10 cellular contexts compared by ENCODE assay signal in genomic region chr9:77020438-77021264, GRCh38. TPM values are rescaled to one million over a fixed set of nuclear protein-coding genes. Genes with fewer than 3 reads are reported as not detected.
DNase-seq lines count a peak whose midpoint lies in the region; ATAC-seq and TF ChIP-seq lines count a peak whose summit lies in the region.
"Had no signal": no experiment of that assay in that cellular context is flagged by ENCODE, and none has a peak within 500 bp of the region (broad histone marks: within the 10 kb centered on the region; RNA-seq: fewer than 3 reads in every experiment).

No MANE protein-coding gene starts in this region.

- intact Hi-C loops in spleen (cut with DNase I; ENCODE audit: low total_unique reads), result no loop called here

- DNase-seq in activated CD8-positive, alpha-beta memory T cell treated with anti-CD3 and anti-CD28 coated beads, Interleukin-2, amount 10 ng/mL, durations not matched to agents 7 days and 5 days, result no peak
- no peak for DNase-seq in activated CD8-positive, alpha-beta memory T cell treated with anti-CD3 and anti-CD28 coated beads for 24 hours
- no peak for DNase-seq in T-cell
- no peak for DNase-seq in spleen
- no peak for DNase-seq in NCI-H1048 (lab: John Stamatoyannopoulos, UW)
- DNase-seq: T-helper 9 cell had no signal

- CTCF ChIA-PET in activated CD8-positive, alpha-beta memory T cell treated with anti-CD3 and anti-CD28 coated beads, Interleukin-2, amount 10 ng/mL, durations not matched to agents 7 days and 5 days (lab: Charles Lee), result no interaction called here
- CTCF ChIA-PET in T-cell (lab: Charles Lee), result no interaction called here

- H3K4me3 ChIP-seq in iPS-15b (ENCODE audit: low read depth, low read length) (peak overlapping the region; percentile 37), spleen (peak overlapping the region in 7 of 8 donors; percentile 4 to 58 (median 22))

- no peak overlapping the region for H3K27ac ChIP-seq in spleen

- no peak for TF ChIP-seq CTCF in spleen (IDR thresholded peaks at IDR 0.05 in 8 of 11, conservative IDR thresholded peaks at IDR 0.05 in 3 of 11)

- H3K4me3 Mint-ChIP-seq in activated CD8-positive, alpha-beta memory T cell treated with anti-CD3 and anti-CD28 coated beads, Interleukin-2, amount 10 ng/mL, durations not matched to agents 7 days and 5 days, result no peak overlapping the region
- peak overlapping the region in 2 of 3 donors; percentile 51 to 58 for H3K4me3 Mint-ChIP-seq in T-cell

- peaks cover 6% of the 10 kb centered on the region for H3K36me3 Mint-ChIP-seq in activated CD8-positive, alpha-beta memory T cell treated with anti-CD3 and anti-CD28 coated beads, Interleukin-2, amount 10 ng/mL, durations not matched to agents 7 days and 5 days
- no peaks in the 10 kb centered on the region for H3K36me3 Mint-ChIP-seq in T-cell

- peaks cover 10% of the 10 kb centered on the region for H3K4me1 Mint-ChIP-seq in activated CD8-positive, alpha-beta memory T cell treated with anti-CD3 and anti-CD28 coated beads, Interleukin-2, amount 10 ng/mL, durations not matched to agents 7 days and 5 days
- peaks cover 37 to 43% (median 39%) of the 10 kb centered on the region in 3 donors for H3K4me1 Mint-ChIP-seq in T-cell

- no peaks in the 10 kb centered on the region for H3K9me3 ChIP-seq in iPS-15b (ENCODE audit: control insufficient read depth, insufficient read depth, low read length)
- peaks cover 0 to 4% (median 0%) of the 10 kb centered on the region in 8 donors for H3K9me3 ChIP-seq in spleen

- WGBS in spleen, 5 donors, result 2 to 6% (median 5%) methylated on average over 2 to 66 of the region's 66 CpGs

- H3K27me3 ChIP-seq in iPS-15b (ENCODE audit: control insufficient read depth, insufficient read depth, low read length) (peaks cover 95% of the 10 kb centered on the region), spleen (replicated peaks in 1 of 7) (peaks cover 8 to 100% (median 95%) of the 10 kb centered on the region in 7 donors)

- peaks cover 92% of the 10 kb centered on the region for H3K27me3 Mint-ChIP-seq in activated CD8-positive, alpha-beta memory T cell treated with anti-CD3 and anti-CD28 coated beads, Interleukin-2, amount 10 ng/mL, durations not matched to agents 7 days and 5 days
- peaks cover 60 to 82% of the 10 kb centered on the region in 2 donors for H3K27me3 Mint-ChIP-seq in T-cell

- ATAC-seq in activated CD8-positive, alpha-beta memory T cell treated with anti-CD3 and anti-CD28 coated beads, Interleukin-2, amount 10 ng/mL, durations not matched to agents 7 days and 5 days, result no peak
- ATAC-seq in T-cell (replicated peaks in 1 of 4) (peak in 1 of 4 experiments; percentile 45), GM18907 (IDR thresholded peaks at IDR 0.05; ENCODE audit: unreplicated experiment) (no peak), HG02852 (IDR thresholded peaks at IDR 0.05; ENCODE audit: unreplicated experiment) (no peak)

- H3K36me3 ChIP-seq in iPS-15b (ENCODE audit: control insufficient read depth, insufficient read depth, low read length), result no peaks in the 10 kb centered on the region
- H3K36me3 ChIP-seq in spleen, result no peaks in the 10 kb centered on the region

- H3K9me3 Mint-ChIP-seq in activated CD8-positive, alpha-beta memory T cell treated with anti-CD3 and anti-CD28 coated beads, Interleukin-2, amount 10 ng/mL, durations not matched to agents 7 days and 5 days (ENCODE audit: low read depth), result no peaks in the 10 kb centered on the region
- no peaks in the 10 kb centered on the region for H3K9me3 Mint-ChIP-seq in T-cell

- H3K4me1 ChIP-seq in iPS-15b (ENCODE audit: control insufficient read depth, insufficient read depth, low read length) (peaks cover 28% of the 10 kb centered on the region), spleen (peaks cover 11 to 73% (median 49%) of the 10 kb centered on the region in 6 donors)

- no peak for TF ChIP-seq POLR2A in spleen (IDR thresholded peaks at IDR 0.05)

- no peak overlapping the region for H3K9ac ChIP-seq in iPS-15b (ENCODE audit: low read depth, low read length)

- peak overlapping the region; percentile 67 for H3K27ac Mint-ChIP-seq in activated CD8-positive, alpha-beta memory T cell treated with anti-CD3 and anti-CD28 coated beads, Interleukin-2, amount 10 ng/mL, durations not matched to agents 7 days and 5 days
- no peak overlapping the region for H3K27ac Mint-ChIP-seq in T-cell

- POLR2A ChIA-PET in T-cell (lab: Charles Lee), result no interaction called here

RNA-seq across cellular contexts. Expression of gene FOXB2, which starts 1.2 kb away (rescaled TPM):
- not detected for total RNA-seq in activated CD8-positive, alpha-beta memory T cell treated with anti-CD3 and anti-CD28 coated beads, Interleukin-2, amount 10 ng/mL, durations not matched to agents 7 days and 5 days
- total RNA-seq in T-cell, result not detected
- total RNA-seq in spleen, result not detected
- polyA plus RNA-seq in spleen, result not detected
- polyA plus RNA-seq: CD14-positive monocyte had no signal
